Comparison of ENCODE assay signal across 9 cellular contexts in the genomic region with DNA sequence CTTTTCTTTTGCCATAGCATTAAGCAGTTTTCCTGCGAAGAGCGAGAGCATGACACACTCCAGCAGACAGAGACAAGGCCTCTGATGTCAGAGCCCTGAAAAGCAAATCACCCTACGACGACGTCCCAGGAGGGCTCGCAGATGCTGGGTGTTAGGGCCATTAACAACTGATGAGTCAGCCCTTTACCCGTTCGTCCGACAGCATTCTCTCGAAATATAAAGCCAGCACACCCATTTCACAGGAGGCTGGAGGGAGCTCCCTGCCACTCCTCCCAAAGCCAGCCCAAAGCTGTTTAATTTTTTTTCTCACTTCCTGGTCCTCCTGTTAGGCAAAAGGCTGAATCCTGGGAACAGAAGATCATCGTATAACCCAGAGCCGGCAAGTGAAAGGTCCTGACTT.
DNase-seq lines count a peak whose midpoint lies in the region; ATAC-seq and TF ChIP-seq lines count a peak whose summit lies in the region.
"Had no signal": no experiment of that assay in that cellular context is flagged by ENCODE, and none has a peak within 500 bp of the region (broad histone marks: within the 10 kb centered on the region; RNA-seq: fewer than 3 reads in every experiment).

No MANE protein-coding gene starts in this region.

- POLR2A ChIA-PET in RWPE1 (lab: Yijun Ruan, JAX; ENCODE audit: low non-redundant PET): interaction anchor here (0.5 to 0.7 kb wide), 3 partner anchors 17 to 1381 kb away, joined by 3 read pairs; no protein-coding TSS in a partner anchor

- ATAC-seq in sciatic nerve (peak; percentile 4), GM19397 (IDR thresholded peaks at IDR 0.05; ENCODE audit: unreplicated experiment) (no peak), gastrocnemius medialis (no peak), GM21526 (IDR thresholded peaks at IDR 0.05; ENCODE audit: low FRiP score, unreplicated experiment) (no peak)

- H3K36me3 ChIP-seq in gastrocnemius medialis: no peaks in the 10 kb centered on the region

- H3K9me3 ChIP-seq in gastrocnemius medialis: no peaks in the 10 kb centered on the region

- CTCF ChIA-PET in RWPE1 (lab: Yijun Ruan, JAX): interaction anchor here (0.6 kb wide), 1 partner anchor 51 kb away, joined by 4 read pairs; no protein-coding TSS in a partner anchor

- DNase-seq in EL (peak; percentile 83), RWPE1 (ENCODE audit: low spot score) (peak; percentile 42), fibroblast of the aortic adventitia (ENCODE audit: low read depth) (peak; percentile 65), sciatic nerve (ENCODE audit: low spot score) (no peak), gastrocnemius medialis (no peak), SIG-M5 (lab: John Stamatoyannopoulos, UW) (no peak)
- DNase-seq: MM.1S had no signal

- H3K4me3 ChIP-seq in fibroblast of the aortic adventitia (ENCODE audit: low read depth, low read length): no peak overlapping the region
- no peak overlapping the region for H3K4me3 ChIP-seq in gastrocnemius medialis

- peaks cover 12 to 18% of the 10 kb centered on the region in 2 donors for H3K4me1 ChIP-seq in gastrocnemius medialis

- no peak for TF ChIP-seq POLR2A in gastrocnemius medialis (IDR thresholded peaks at IDR 0.05)

- peak overlapping the region; percentile 89 for H3K27ac ChIP-seq in RWPE1
- peak overlapping the region in 2 of 4 donors; percentile 53 to 56 for H3K27ac ChIP-seq in gastrocnemius medialis

- in situ Hi-C loops in gastrocnemius medialis (cut with MboI; ENCODE audit: low sequenced_read_pairs in 4 of 4): no loop called here

- intact Hi-C loops in sciatic nerve (cut with DNase I) (no loop called here), gastrocnemius medialis (cut with DNase I; ENCODE audit: low total_unique reads) (loop anchor here (5.0 kb wide), 1 partner anchor 315 kb away; no protein-coding TSS in a partner anchor)

- no peaks in the 10 kb centered on the region for H3K27me3 ChIP-seq in gastrocnemius medialis

- TF ChIP-seq CTCF in RWPE1 (conservative IDR thresholded peaks at IDR 0.05; ENCODE audit: low read depth) (no peak), fibroblast of the aortic adventitia (IDR thresholded peaks at IDR 0.05; ENCODE audit: insufficient read depth, low read length) (no peak), gastrocnemius medialis (IDR thresholded peaks at IDR 0.05 in 4 of 5, conservative IDR thresholded peaks at IDR 0.05 in 1 of 5) (no peak)

Comparison
In these comparisons a context has a peak if more than half of its experiments do, and no peak if none do; other contexts are left out.
1. DNase-seq: peak in EL (single experiment), RWPE1 (single experiment) and fibroblast of the aortic adventitia (single experiment); none in sciatic nerve (single experiment), gastrocnemius medialis (0 of 2) and SIG-M5 (single experiment).